1 cellular context compared by ENCODE assay signal in the genomic region with DNA sequence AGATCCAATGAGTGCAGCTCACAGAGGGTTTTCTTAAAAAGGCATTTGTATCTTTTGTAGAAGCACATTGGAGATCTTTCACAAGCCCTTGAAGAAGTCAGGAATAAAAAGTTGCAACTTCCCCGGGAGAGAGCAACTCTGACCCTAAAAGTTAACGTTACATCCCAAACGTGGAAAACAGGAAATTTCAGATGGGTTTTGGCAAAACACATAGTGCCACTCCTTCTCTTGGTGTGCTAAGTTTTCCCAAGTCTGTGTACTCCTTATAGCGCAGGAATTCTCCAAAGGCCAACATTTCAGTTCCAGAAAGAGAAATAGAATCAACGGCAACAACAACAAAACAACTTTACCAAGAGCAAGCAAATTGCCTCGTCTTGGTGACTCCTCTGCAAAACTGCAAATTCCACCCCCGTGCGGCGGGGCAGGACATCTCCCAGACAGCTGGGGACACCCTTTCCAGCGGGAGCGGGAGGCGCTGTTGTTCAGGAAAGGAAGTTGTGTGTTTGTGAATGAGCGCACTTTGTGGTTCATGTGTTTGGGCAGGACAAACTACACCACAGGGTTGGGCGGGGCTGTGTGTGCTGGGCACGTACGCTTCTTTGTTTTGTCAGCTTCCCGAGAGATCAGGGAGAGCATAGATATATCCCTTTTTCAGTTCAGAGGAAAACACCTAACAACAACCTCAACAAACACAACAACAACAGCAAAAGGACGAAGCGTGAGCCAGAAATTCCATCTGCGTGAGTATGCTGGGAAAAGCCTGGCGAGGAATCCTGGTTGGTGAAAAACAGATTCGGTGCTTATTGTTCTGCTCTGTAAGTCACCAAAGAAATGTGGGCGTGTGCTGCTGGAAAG.
TF ChIP-seq lines count a peak whose summit lies in the region.

No MANE protein-coding gene starts in this region.

TF ChIP-seq in IMR-90, 13 proteins besides CTCF, POLR2A, EP300 and RAD21:
- TF ChIP-seq NFE2L2 (IDR thresholded peaks at IDR 0.05; ENCODE audit: low read depth, low read length) (no peak), FOS (IDR thresholded peaks at IDR 0.05; ENCODE audit: low read depth, low read length) (peak; percentile 72), MAZ (IDR thresholded peaks at IDR 0.05; ENCODE audit: borderline replicate concordance, low read depth, low read length) (no peak), MAFK (IDR thresholded peaks at IDR 0.05; ENCODE audit: low read depth, low read length) (0 out of 2 replicates have a peak, but pooled peaks have one; percentile 7), BHLHE40 (IDR thresholded peaks at IDR 0.05; ENCODE audit: low read depth, low read length) (peak; percentile 84)
